In the genomic region with DNA sequence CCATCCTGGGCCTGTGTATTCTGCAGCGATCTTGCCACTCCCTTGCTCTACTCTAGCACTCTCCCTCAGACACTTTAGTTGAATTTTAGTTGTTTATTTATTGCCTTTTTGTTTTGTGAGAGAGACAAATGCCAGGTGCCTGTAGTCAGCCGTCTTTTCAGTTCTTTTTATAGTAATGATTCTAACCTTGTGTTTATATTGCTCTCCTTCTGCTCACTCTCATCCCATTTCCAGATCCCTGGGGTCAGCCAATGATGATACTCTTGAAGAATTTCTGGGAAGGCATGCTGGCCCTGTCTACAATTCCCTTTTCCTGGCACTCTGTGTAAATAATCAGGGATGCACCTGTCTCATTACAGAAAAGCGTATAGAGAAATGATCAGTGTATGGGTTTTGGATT, we compare ENCODE assay signal across 19 cellular contexts.
"Had no signal": no experiment of that assay in that cellular context is flagged by ENCODE, and none has a peak within 500 bp of the region (broad histone marks: within the 10 kb centered on the region; RNA-seq: fewer than 3 reads in every experiment).

No MANE protein-coding gene starts in this region.

- H3K4me1 ChIP-seq: SJCRH30 had no signal

- H3K4me2 ChIP-seq: KMS-11 had no signal

- FAIRE-seq: K562, RCC 7860 had no signal

- DNase-seq: Kasumi-1, MM.1S, NCI-H1092 treated with DMSO at 0.1 percent for 48 hours, NCI-H1436, NCI-H2029, NCI-H2107, NCI-H2171 treated with DMSO at 0.1 percent for 48 hours, NCI-H345, NCI-H446 treated with DMSO at 0.1 percent for 48 hours, NCI-H510A treated with DMSO at 0.1 percent for 48 hours, NCI-H526, NCI-H82, Right ventricle myocardium superior, RPMI8226, SJCRH30 had no signal

- ATAC-seq: K562, SK-N-SH treated with all-trans-retinoic acid at 6 μM for 48 hours had no signal

- H3K27me3 ChIP-seq: SJCRH30 had no signal

- H3K9me3 ChIP-seq: SJCRH30 had no signal

- H3K9ac ChIP-seq: KMS-11 had no signal

- H3K27ac ChIP-seq: KMS-11, SJCRH30 had no signal

- H3K4me3 ChIP-seq: K562, SJCRH30 had no signal
